ENCODE assay signal across 8 cellular contexts in the genomic region with DNA sequence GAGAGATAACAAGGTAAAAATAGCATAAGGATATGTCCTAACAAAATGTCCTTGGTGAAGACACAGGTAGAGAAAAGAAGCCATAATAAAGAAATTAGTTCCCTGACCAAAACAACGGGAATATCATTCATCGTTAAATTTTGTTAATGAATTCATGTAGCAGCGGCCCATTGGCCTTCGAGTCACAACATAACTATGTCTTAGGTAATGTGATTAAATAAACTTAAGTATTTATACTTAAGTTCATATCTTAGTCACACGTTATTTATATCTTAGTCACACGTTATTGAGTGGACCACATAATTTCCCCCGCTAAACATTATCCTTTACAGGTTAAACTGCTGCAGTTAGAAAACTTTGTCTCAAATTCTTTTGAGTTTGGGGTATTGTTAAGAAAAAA. TPM values are rescaled to one million over a fixed set of nuclear protein-coding genes. Genes with fewer than 3 reads are reported as not detected.
DNase-seq lines count a peak whose midpoint lies in the region; ATAC-seq, FAIRE-seq and TF ChIP-seq lines count a peak whose summit lies in the region.

No MANE protein-coding gene starts in this region.

- DNase-seq in HPDE6-E6E7 (ENCODE audit: extremely low spot score): peak; percentile 41
- peak; percentile 17 to 56 (median 26) for DNase-seq in body of pancreas
- DNase-seq in testis: no peak
- no peak for DNase-seq in NCI-H1436 (lab: John Stamatoyannopoulos, UW)
- no peak for DNase-seq in NCI-H82 (lab: John Stamatoyannopoulos, UW)
- no peak for DNase-seq in hypothalamus (lab: John Stamatoyannopoulos, UW)

- H3K4me3 ChIP-seq in body of pancreas (peak overlapping the region in 1 of 2 donors; percentile 21), testis (peak overlapping the region; percentile 69)

- WGBS in body of pancreas, 2 donors: 23 to 29% methylated on average over 7 of the region's 7 CpGs
- WGBS in testis, 2 donors: 31 to 48% methylated on average over 7 of the region's 7 CpGs

- H3K4me1 ChIP-seq in body of pancreas (peaks cover 7% of the 10 kb centered on the region), testis (peaks cover 8% of the 10 kb centered on the region)

- H3K27me3 ChIP-seq in body of pancreas: no peaks in the 10 kb centered on the region
- no peaks in the 10 kb centered on the region for H3K27me3 ChIP-seq in testis

- no peak for TF ChIP-seq POLR2A in body of pancreas (IDR thresholded peaks at IDR 0.05)
- no peak for TF ChIP-seq POLR2A in testis (IDR thresholded peaks at IDR 0.05)

- H3K27ac ChIP-seq in body of pancreas (peak overlapping the region in 3 of 4 donors; percentile 90 to 93 (median 90)), testis (no peak overlapping the region)

- H3K36me3 ChIP-seq in body of pancreas (replicated peaks in 1 of 2; ENCODE audit: insufficient read depth in 1 of 2, low read depth in 2 of 2): no peaks in the 10 kb centered on the region
- no peaks in the 10 kb centered on the region for H3K36me3 ChIP-seq in testis (ENCODE audit: low read depth, missing control alignments)

- TF ChIP-seq CTCF in body of pancreas (IDR thresholded peaks at IDR 0.05) (no peak), testis (IDR thresholded peaks at IDR 0.05) (no peak)

- FAIRE-seq in islet of Langerhans (lab: Jason Lieb, UNC): peak; percentile 9

- intact Hi-C loops in body of pancreas (cut with DNase I) (no loop called here), testis (cut with DNase I; ENCODE audit: low total_unique reads) (loop anchor here (10.0 kb wide), 1 partner anchor 55 kb away; no protein-coding TSS in a partner anchor)

- H3K9me3 ChIP-seq in body of pancreas (no peaks in the 10 kb centered on the region), testis (no peaks in the 10 kb centered on the region)

- ATAC-seq in body of pancreas (peak; percentile 39), HG03354 (IDR thresholded peaks at IDR 0.05; ENCODE audit: poor library complexity, severe bottlenecking, unreplicated experiment) (no peak)

RNA-seq across cellular contexts. Expression of a gene that starts 1.2 kb away (rescaled TPM):
- 10 to 100 TPM in 1 of 2 donors, 1 to 10 TPM in 1; 7.5 to 13.2 TPM for total RNA-seq in body of pancreas
- total RNA-seq in testis: 10 to 100 TPM in 1 of 2 donors, 1 to 10 TPM in 1; 4.6 to 10.6 TPM
- polyA plus RNA-seq in testis (ENCODE audit: insufficient read depth, low read depth, low replicate concordance): 2.5 TPM

Comparison
In these comparisons a context has a peak if more than half of its experiments do, and no peak if none do; other contexts are left out.
1. DNase-seq: peak in HPDE6-E6E7 (single experiment) and body of pancreas (4 of 4); none in testis (single experiment), NCI-H1436 (single experiment), NCI-H82 (single experiment) and hypothalamus (0 of 51).
2. H3K27ac ChIP-seq: peak in body of pancreas (3 of 4); none in testis (0 of 2).